Comparison of ENCODE assay signal across 8 cellular contexts in the genomic region with DNA sequence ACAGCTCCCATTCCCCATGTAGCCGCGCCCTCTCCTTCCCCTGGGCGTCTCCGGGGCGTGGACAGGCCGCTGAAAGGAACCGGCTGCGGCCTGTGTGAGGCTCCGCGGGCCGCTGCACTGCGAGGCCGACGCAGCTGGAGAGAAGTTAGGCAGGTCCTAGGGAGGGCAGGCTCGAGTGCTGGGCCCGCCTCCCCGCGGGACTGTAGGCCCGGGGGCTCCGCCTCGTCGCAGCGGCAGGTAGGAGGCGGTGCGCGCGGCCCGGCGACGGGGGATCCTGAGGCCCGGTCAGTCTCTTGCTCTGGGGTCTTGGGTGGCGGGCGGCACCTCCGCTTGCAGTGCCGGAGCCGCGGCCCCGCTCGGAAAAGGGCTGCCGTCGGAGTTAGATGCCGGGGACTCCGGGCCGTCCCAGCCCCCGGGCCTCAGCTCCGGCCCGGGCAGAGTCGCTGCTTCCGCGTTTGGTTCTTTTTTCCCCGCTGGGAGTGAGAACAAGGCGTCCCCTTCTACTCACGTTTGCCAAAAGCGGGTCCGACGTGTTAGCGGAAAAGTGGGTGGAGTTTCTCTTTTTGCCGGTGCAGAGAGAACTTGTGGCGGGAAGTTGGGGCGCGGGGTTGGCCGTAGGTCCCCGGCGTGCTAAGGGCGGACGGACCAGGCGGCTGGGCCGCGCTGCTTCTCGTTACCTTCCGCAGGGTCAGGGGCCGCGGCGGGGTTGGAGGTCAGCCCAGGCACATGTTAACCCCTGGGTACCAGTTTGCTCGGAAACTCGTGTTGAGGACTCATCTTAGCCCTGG. TPM values are rescaled to one million over a fixed set of nuclear protein-coding genes. Genes with fewer than 3 reads are reported as not detected.
A peak's percentile ranks its signal among the peaks of the same experiment; 100 is the strongest.
DNase-seq lines count a peak whose midpoint lies in the region; ATAC-seq and TF ChIP-seq lines count a peak whose summit lies in the region.

A gene (plus strand): TSS at position 222 of the 788 bp plus-strand sequence. CDS start 2,026 bp downstream, outside the sequence.

- peak; percentile 85 for ATAC-seq in HG02571 (IDR thresholded peaks at IDR 0.05; ENCODE audit: unreplicated experiment)

- TF ChIP-seq CTCF in left ventricle myocardium inferior (IDR thresholded peaks at IDR 0.05; ENCODE audit: borderline replicate concordance): peak; percentile 40
- peak in 3 of 4 experiments; percentile 8 to 25 (median 12) for TF ChIP-seq CTCF in uterus (IDR thresholded peaks at IDR 0.05)

- peak; percentile 50 to 78 for TF ChIP-seq POLR2A in uterus (IDR thresholded peaks at IDR 0.05)

- H3K9me3 ChIP-seq in left ventricle myocardium inferior (replicated peaks): no peaks in the 10 kb centered on the region
- H3K9me3 ChIP-seq in uterus: no peaks in the 10 kb centered on the region

- H3K4me1 ChIP-seq in left ventricle myocardium inferior: peaks cover 49% of the 10 kb centered on the region
- peaks cover 0 to 7% of the 10 kb centered on the region in 2 donors for H3K4me1 ChIP-seq in uterus

- DNase-seq in NCI-H1048 (lab: John Stamatoyannopoulos, UW) (peak; percentile 91), T-helper 1 cell (peak; percentile 65 to 94 (median 73)), amniotic epithelial cell (ENCODE audit: low read depth) (peak; percentile 92), left ventricle myocardium inferior (peak; percentile 90), pulmonary artery endothelial cell (ENCODE audit: low read depth, low spot score) (peak; percentile 77), uterus (peak; percentile 83 to 87)

- H3K27ac ChIP-seq in left ventricle myocardium inferior (replicated peaks): peak within 1 kb of the TSS; percentile 98
- H3K27ac ChIP-seq in uterus: peak within 1 kb of the TSS; percentile 96 to 99

- H3K27me3 ChIP-seq in left ventricle myocardium inferior (ENCODE audit: low read depth): no peaks in the 10 kb centered on the region
- no peaks in the 10 kb centered on the region for H3K27me3 ChIP-seq in uterus

- H3K36me3 ChIP-seq in left ventricle myocardium inferior (peaks cover 11% of the 10 kb centered on the region), uterus (no peaks in the 10 kb centered on the region)

- intact Hi-C loops in left ventricle myocardium inferior (cut with micrococcal nuclease): no loop called here
- intact Hi-C loops in uterus (cut with DNase I; ENCODE audit: low total_unique reads): no loop called here

- H3K4me3 ChIP-seq in GM08714 (ENCODE audit: low read length): peak within 1 kb of the TSS; percentile 68
- peak within 1 kb of the TSS; percentile 84 for H3K4me3 ChIP-seq in left ventricle myocardium inferior
- peak within 1 kb of the TSS; percentile 85 to 95 for H3K4me3 ChIP-seq in uterus

RNA-seq across cellular contexts. Expression of the gene that starts here (rescaled TPM):
- total RNA-seq in left ventricle myocardium inferior (20.7 TPM), pulmonary artery endothelial cell (34.9 and 40.0 TPM in 2 replicates), uterus (10 to 100 TPM; 17.1 to 30.3 (median 25.7) TPM)

Comparison
In these comparisons a context has a peak if more than half of its experiments do, and no peak if none do; other contexts are left out.
1. Peak in every context shown above with its lines: DNase-seq, ATAC-seq, H3K4me3 ChIP-seq and H3K27ac ChIP-seq.